In the genomic region with DNA sequence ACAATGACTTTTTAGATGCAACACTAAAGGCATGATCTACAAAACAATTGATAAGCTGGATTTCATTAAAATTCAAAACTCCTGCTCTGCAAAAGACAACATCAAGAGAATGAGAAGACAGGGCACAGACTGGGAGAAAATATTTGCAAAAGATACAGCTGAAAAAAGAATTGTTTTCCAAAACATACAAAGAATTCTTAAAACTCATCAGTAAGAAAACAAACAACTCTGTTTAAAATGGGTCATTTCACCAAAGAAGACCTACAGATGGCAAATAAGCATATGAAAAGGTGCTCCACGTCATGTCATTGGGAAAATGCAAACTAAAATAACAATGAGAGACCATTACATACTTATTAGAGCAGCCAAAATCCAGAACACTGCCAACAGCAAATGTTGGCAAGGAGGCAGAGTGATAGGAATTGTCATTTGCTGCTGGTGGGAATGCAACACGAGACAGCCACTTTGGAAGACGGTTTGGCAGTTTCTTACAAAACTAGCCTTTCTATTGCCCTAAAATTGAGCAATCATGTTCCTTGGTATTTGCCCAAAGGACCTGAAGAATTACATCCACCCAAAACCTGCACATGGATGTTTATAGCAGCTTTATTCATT, we compare ENCODE assay signal across 29 cellular contexts. TPM values are rescaled to one million over a fixed set of nuclear protein-coding genes. Genes with fewer than 3 reads are reported as not detected.
"Had no signal": no experiment of that assay in that cellular context is flagged by ENCODE, and none has a peak within 500 bp of the region (broad histone marks: within the 10 kb centered on the region; RNA-seq: fewer than 3 reads in every experiment).

No MANE protein-coding gene starts in this region.

- H3K4me3 ChIP-seq: body of pancreas, cardiac muscle cell, hepatocyte, lower lobe of right lung, right lobe of liver, skin epidermis, stomach, suprapubic skin, tibial nerve had no signal

- ATAC-seq: activated naive CD8-positive, alpha-beta T cell treated with anti-CD3 and anti-CD28 coated beads, Interleukin-2, amount 50 U/mL, for 24 hours; body of pancreas; esophagus mucosa; lower lobe of right lung; naive thymus-derived CD4-positive, alpha-beta T cell; right lobe of liver; stimulated activated effector memory CD8-positive, alpha-beta T cell treated with anti-CD3 and anti-CD28 coated beads, Interleukin-12 subunit alpha, Interleukin-12 subunit beta, amount 100 ng/mL, for 72 hours had no signal

- H3K36me3 ChIP-seq: cardiac muscle cell, lower lobe of right lung, right lobe of liver, stomach, suprapubic skin, tibial nerve had no signal

- H3K9me3 ChIP-seq: body of pancreas, lower lobe of right lung, right lobe of liver, stomach, suprapubic skin, tibial nerve had no signal

- H3K4me1 ChIP-seq: body of pancreas, right lobe of liver, stomach had no signal

- DNase-seq: activated CD4-positive, alpha-beta T cell treated with anti-CD3 and anti-CD28 coated beads for 4 hours; activated CD4-positive, alpha-beta T cell treated with anti-CD3 and anti-CD28 coated beads, Interleukin-2, amount 50 U/mL, for 48 hours; activated CD4-positive, CD25-positive, alpha-beta regulatory T cell; activated CD8-positive, alpha-beta memory T cell treated with anti-CD3 and anti-CD28 coated beads, Interleukin-2, amount 50 U/mL, for 48 hours; activated gamma-delta T cell; activated naive CD4-positive, alpha-beta T cell treated with anti-CD3 and anti-CD28 coated beads, Interleukin-2, amount 50 U/mL, for 16 hours; activated naive CD8-positive, alpha-beta T cell treated with anti-CD3 and anti-CD28 coated beads, Interleukin-2, amount 50 U/mL, for 24 hours; anterior cingulate cortex; body of pancreas; dermis blood vessel endothelial cell; effector memory CD4-positive, alpha-beta T cell; glutamatergic neuron; islet precursor cell; left cardiac atrium; lower lobe of right lung; naive thymus-derived CD4-positive, alpha-beta T cell; occipital lobe; right lobe of liver; stimulated activated CD4-positive, alpha-beta T cell treated with anti-CD3 and anti-CD28 coated beads, Interleukin-1b, Interleukin-23, amount 100 ng/mL, for 48 hours; stomach; T1000 had no signal

- H3K27me3 ChIP-seq: body of pancreas, cardiac muscle cell, hepatocyte, right lobe of liver, tibial nerve had no signal

- H3K27ac ChIP-seq: body of pancreas, cardiac muscle cell, hepatocyte, lower lobe of right lung, right lobe of liver, skin epidermis, stomach, suprapubic skin, tibial nerve had no signal

RNA-seq across cellular contexts. Expression of gene FLT1, which starts 39.2 kb away (rescaled TPM):
- total RNA-seq: neural crest cell had no signal
